In genomic region chr1:111217183-111217910, GRCh38 we compare ENCODE assay signal across 22 cellular contexts. TPM values are rescaled to one million over a fixed set of nuclear protein-coding genes. Genes with fewer than 3 reads are reported as not detected.
DNase-seq lines count a peak whose midpoint lies in the region; ATAC-seq and TF ChIP-seq lines count a peak whose summit lies in the region.
"Had no signal": no experiment of that assay in that cellular context is flagged by ENCODE, and none has a peak within 500 bp of the region (broad histone marks: within the 10 kb centered on the region; RNA-seq: fewer than 3 reads in every experiment).

No MANE protein-coding gene starts in this region.

- H3K27me3 Mint-ChIP-seq in activated naive CD4-positive, alpha-beta T cell treated with anti-CD3 and anti-CD28 coated beads, Interleukin-2, amount 10 ng/mL, durations not matched to agents 7 days and 5 days, result no peaks in the 10 kb centered on the region
- H3K27me3 Mint-ChIP-seq in central memory CD8-positive, alpha-beta T cell, result peaks cover 10% of the 10 kb centered on the region

- WGBS in transverse colon (ENCODE audit: low coverage in 1 of 2), 2 donors, result 58 to 75% methylated on average over 1 to 5 of the region's 5 CpGs
- WGBS in esophagus squamous epithelium, 2 donors, result 66 to 68% methylated on average over 5 of the region's 5 CpGs

- ATAC-seq in central memory CD8-positive, alpha-beta T cell (replicated peaks; ENCODE audit: extremely low read depth, poor library complexity, severe bottlenecking), result no peak
- ATAC-seq: foreskin keratinocyte, lower lobe of right lung, Panc1, sciatic nerve had no signal

- CTCF ChIA-PET in activated naive CD4-positive, alpha-beta T cell treated with anti-CD3 and anti-CD28 coated beads, Interleukin-2, amount 10 ng/mL, durations not matched to agents 7 days and 5 days (lab: Charles Lee), result interaction anchor here (0.6 to 10.6 kb wide), 3 partner anchors 9 to 20 kb away, joined by 3 to 250 read pairs (median 3); partner anchors contain the start of gene DENND2D

- H3K4me3 ChIP-seq in Peyer's patch (no peak overlapping the region), transverse colon (no peak overlapping the region), esophagus squamous epithelium (no peak overlapping the region)
- H3K4me3 ChIP-seq: HAP-1, lower lobe of right lung had no signal

- peak overlapping the region; percentile 42 to 81 (median 65) for H3K27ac ChIP-seq in Peyer's patch
- peak overlapping the region; percentile 35 to 69 (median 44) for H3K27ac ChIP-seq in transverse colon
- H3K27ac ChIP-seq in esophagus squamous epithelium, result peak overlapping the region in 1 of 4 donors; percentile 11
- H3K27ac ChIP-seq: foreskin keratinocyte, lower lobe of right lung had no signal

- no peak for TF ChIP-seq EP300 in transverse colon (IDR thresholded peaks at IDR 0.05; ENCODE audit: low read depth)

- DNase-seq in activated naive CD4-positive, alpha-beta T cell treated with anti-CD3 and anti-CD28 coated beads, Interleukin-2, amount 10 ng/mL, durations not matched to agents 7 days and 5 days, result no peak
- DNase-seq in activated naive CD4-positive, alpha-beta T cell treated with anti-CD3 and anti-CD28 coated beads, Interleukin-2, amount 50 U/mL, for 16 hours, result no peak
- DNase-seq in Peyer's patch, result no peak
- DNase-seq in central memory CD8-positive, alpha-beta T cell (ENCODE audit: low spot score in 2 of 2), result no peak
- no peak for DNase-seq in transverse colon
- no peak for DNase-seq in esophagus squamous epithelium (lab: John Stamatoyannopoulos, UW)
- no peak for DNase-seq in HK-2 (ENCODE audit: unreplicated experiment)
- no peak for DNase-seq in iPS-NIHi7 (ENCODE audit: extremely low spot score)
- DNase-seq: activated CD4-positive, CD25-positive, alpha-beta regulatory T cell treated with anti-CD3 and anti-CD28 coated beads, Interleukin-2, amount 50 U/mL, for 72 hours; activated gamma-delta T cell; endodermal cell; foreskin keratinocyte; KG1; lower lobe of right lung; NCI-H146; NCI-H524 treated with DMSO at 0.1 percent for 48 hours; stimulated activated CD4-positive, alpha-beta T cell treated with anti-CD3 and anti-CD28 coated beads, Interleukin-4, amount 100 ng/mL, for 24 hours; SW 1271 had no signal

- intact Hi-C loops in transverse colon (cut with DNase I; ENCODE audit: low total_unique reads), result no loop called here
- intact Hi-C loops in esophagus squamous epithelium (cut with DNase I), result no loop called here

- in situ Hi-C loops in transverse colon (cut with MboI; ENCODE audit: low pct_ligation_motif_present in 1 of 4, low pct_unique_long_range_greater_than_20kb in 1 of 4, low sequenced_read_pairs in 3 of 4), result loop anchor here in 1 of 4 donors (25.0 kb wide), 2 partner anchors 395 to 545 kb away; partner anchors contain the start of genes DDX20 and RAP1A

- TF ChIP-seq CTCF in Peyer's patch (IDR thresholded peaks at IDR 0.05), result no peak
- no peak for TF ChIP-seq CTCF in transverse colon (IDR thresholded peaks at IDR 0.05)
- TF ChIP-seq CTCF in esophagus squamous epithelium (IDR thresholded peaks at IDR 0.05), result no peak

- H3K27me3 ChIP-seq in Peyer's patch (no peaks in the 10 kb centered on the region), transverse colon (no peaks in the 10 kb centered on the region), esophagus squamous epithelium (no peaks in the 10 kb centered on the region)
- H3K27me3 ChIP-seq: foreskin keratinocyte had no signal

- H3K4me1 Mint-ChIP-seq in activated naive CD4-positive, alpha-beta T cell treated with anti-CD3 and anti-CD28 coated beads, Interleukin-2, amount 10 ng/mL, durations not matched to agents 7 days and 5 days, result peaks cover 98% of the 10 kb centered on the region
- H3K4me1 Mint-ChIP-seq in central memory CD8-positive, alpha-beta T cell, result peaks cover 97% of the 10 kb centered on the region

- H3K36me3 ChIP-seq in Peyer's patch, result no peaks in the 10 kb centered on the region
- H3K36me3 ChIP-seq in transverse colon, result no peaks in the 10 kb centered on the region
- H3K36me3 ChIP-seq in esophagus squamous epithelium, result no peaks in the 10 kb centered on the region
- H3K36me3 ChIP-seq: HAP-1, lower lobe of right lung had no signal

- H3K9me3 ChIP-seq in Peyer's patch (no peaks in the 10 kb centered on the region), transverse colon (no peaks in the 10 kb centered on the region), esophagus squamous epithelium (no peaks in the 10 kb centered on the region)
- H3K9me3 ChIP-seq: HAP-1, lower lobe of right lung had no signal

- H3K9me3 Mint-ChIP-seq in activated naive CD4-positive, alpha-beta T cell treated with anti-CD3 and anti-CD28 coated beads, Interleukin-2, amount 10 ng/mL, durations not matched to agents 7 days and 5 days, result peaks cover 5% of the 10 kb centered on the region
- peaks cover 11% of the 10 kb centered on the region for H3K9me3 Mint-ChIP-seq in central memory CD8-positive, alpha-beta T cell
- H3K9me3 Mint-ChIP-seq: endodermal cell had no signal

- TF ChIP-seq POLR2A in Peyer's patch (IDR thresholded peaks at IDR 0.05) (no peak), transverse colon (IDR thresholded peaks at IDR 0.05) (no peak), esophagus squamous epithelium (IDR thresholded peaks at IDR 0.05) (peak in 1 of 4 donors; percentile 23)

- peaks cover 14% of the 10 kb centered on the region for H3K36me3 Mint-ChIP-seq in activated naive CD4-positive, alpha-beta T cell treated with anti-CD3 and anti-CD28 coated beads, Interleukin-2, amount 10 ng/mL, durations not matched to agents 7 days and 5 days
- peaks cover 39% of the 10 kb centered on the region for H3K36me3 Mint-ChIP-seq in central memory CD8-positive, alpha-beta T cell (ENCODE audit: insufficient read depth)

- H3K4me3 Mint-ChIP-seq in activated naive CD4-positive, alpha-beta T cell treated with anti-CD3 and anti-CD28 coated beads, Interleukin-2, amount 10 ng/mL, durations not matched to agents 7 days and 5 days, result peak overlapping the region; percentile 77
- H3K4me3 Mint-ChIP-seq in central memory CD8-positive, alpha-beta T cell, result peak overlapping the region; percentile 79
- H3K4me3 Mint-ChIP-seq: endodermal cell had no signal

- H3K27ac Mint-ChIP-seq in activated naive CD4-positive, alpha-beta T cell treated with anti-CD3 and anti-CD28 coated beads, Interleukin-2, amount 10 ng/mL, durations not matched to agents 7 days and 5 days, result peak overlapping the region; percentile 98
- peak overlapping the region; percentile 100 for H3K27ac Mint-ChIP-seq in central memory CD8-positive, alpha-beta T cell (ENCODE audit: low read depth)
- H3K27ac Mint-ChIP-seq: endodermal cell had no signal

- peaks cover 0 to 80% (median 19%) of the 10 kb centered on the region in 4 donors for H3K4me1 ChIP-seq in Peyer's patch
- peaks cover 0 to 8% (median 3%) of the 10 kb centered on the region in 4 donors for H3K4me1 ChIP-seq in transverse colon
- H3K4me1 ChIP-seq in esophagus squamous epithelium, result peaks cover 9 to 64% (median 19%) of the 10 kb centered on the region in 3 donors
- H3K4me1 ChIP-seq: HAP-1 had no signal

RNA-seq across cellular contexts. Expression of gene CHI3L2, which starts 10.2 kb away (rescaled TPM):
- total RNA-seq in Peyer's patch (10 to 100 TPM in 1 of 4 donors, 1 to 10 TPM in 1, under 1 TPM in 1, not detected in 1; 0.67 to 14.0 (median 3.3) TPM), transverse colon (1 to 10 TPM in 1 of 4 donors, under 1 TPM in 1, not detected in 2; 0.82 to 2.7 TPM), esophagus squamous epithelium (10 to 100 TPM in 1 of 4 donors, 1 to 10 TPM in 2, under 1 TPM in 1; 0.57 to 42.4 (median 1.8) TPM)
- total RNA-seq: bronchial epithelial cell, endodermal cell had no signal

RNA-seq across cellular contexts. Expression of gene DENND2D, which starts 16.9 kb away (rescaled TPM):
- total RNA-seq in Peyer's patch (100 to 1,000 TPM in 1 of 4 donors, 10 to 100 TPM in 3; 71.3 to 220 (median 86.5) TPM), transverse colon (10 to 100 TPM; 43.4 to 61.0 (median 50.7) TPM), esophagus squamous epithelium (10 to 100 TPM; 55.3 to 73.3 (median 66.5) TPM)
